In the genomic region with DNA sequence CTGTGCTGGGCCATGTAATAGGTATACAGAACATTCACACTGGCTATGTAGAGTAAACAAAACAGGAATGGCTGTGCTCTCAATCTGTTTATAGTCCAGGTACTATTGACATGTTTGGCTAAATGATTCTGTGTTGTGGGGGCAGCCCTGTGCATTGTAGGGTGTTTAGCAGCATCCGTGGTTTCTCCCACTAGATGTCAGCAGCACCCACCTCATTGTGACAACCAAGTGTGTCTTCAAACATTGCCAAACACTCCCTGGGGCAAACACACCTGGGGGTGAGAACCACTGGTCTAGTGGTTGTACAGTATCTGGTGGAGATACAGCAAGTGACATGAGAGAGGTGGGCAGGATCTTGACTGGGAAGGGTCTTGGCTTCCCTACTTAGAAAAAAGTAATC, we compare ENCODE assay signal across 8 cellular contexts.
DNase-seq lines count a peak whose midpoint lies in the region; ATAC-seq and TF ChIP-seq lines count a peak whose summit lies in the region.

No MANE protein-coding gene starts in this region.

- TF ChIP-seq CTCF in DOHH2 (IDR thresholded peaks at IDR 0.05; ENCODE audit: low read depth, low read length, poor library complexity, severe bottlenecking) (peak; percentile 46), kidney epithelial cell (IDR thresholded peaks at IDR 0.05; ENCODE audit: insufficient read depth, low read length, poor library complexity, severe bottlenecking) (peak; percentile 26), nephron progenitor cell (IDR thresholded peaks at IDR 0.05) (no peak), smooth muscle cell (IDR thresholded peaks at IDR 0.05; ENCODE audit: borderline replicate concordance, insufficient read depth, poor library complexity, severe bottlenecking) (no peak)

- H3K9me3 ChIP-seq in DOHH2 (ENCODE audit: control insufficient read depth, insufficient read depth, low read length): no peaks in the 10 kb centered on the region
- H3K9me3 ChIP-seq in smooth muscle cell (replicated peaks; ENCODE audit: low read depth): no peaks in the 10 kb centered on the region

- H3K36me3 ChIP-seq in DOHH2 (ENCODE audit: control insufficient read depth, low read length): no peaks in the 10 kb centered on the region
- no peaks in the 10 kb centered on the region for H3K36me3 ChIP-seq in kidney epithelial cell (ENCODE audit: control insufficient read depth, insufficient read depth, low read length)
- no peaks in the 10 kb centered on the region for H3K36me3 ChIP-seq in smooth muscle cell (ENCODE audit: low read depth)

- ATAC-seq in GM21360 (IDR thresholded peaks at IDR 0.05; ENCODE audit: unreplicated experiment) (peak; percentile 53), GM19463 (IDR thresholded peaks at IDR 0.05; ENCODE audit: unreplicated experiment) (no peak)

- DNase-seq in RKO (ENCODE audit: low spot score) (peak; percentile 12), kidney epithelial cell (ENCODE audit: low read depth) (no peak), nephron progenitor cell (no peak), smooth muscle cell (lab: John Stamatoyannopoulos, UW; ENCODE audit: unreplicated experiment) (no peak)
- no peak for DNase-seq in stimulated activated naive CD4-positive, alpha-beta T cell (lab: John Stamatoyannopoulos, UW)

- H3K36me3 Mint-ChIP-seq in nephron progenitor cell (ENCODE audit: low read depth): no peaks in the 10 kb centered on the region

- no peaks in the 10 kb centered on the region for H3K9me2 ChIP-seq in DOHH2 (replicated peaks; ENCODE audit: control insufficient read depth, low read length)

- no peak overlapping the region for H3K4me3 Mint-ChIP-seq in nephron progenitor cell

- H3F3A ChIP-seq in DOHH2 (ENCODE audit: control insufficient read depth, insufficient read depth): no peaks in the 10 kb centered on the region
- H3F3A ChIP-seq in smooth muscle cell (ENCODE audit: low read depth): no peaks in the 10 kb centered on the region

- no peaks in the 10 kb centered on the region for H3K4me1 Mint-ChIP-seq in nephron progenitor cell

- peaks cover 32% of the 10 kb centered on the region for H3K27me3 Mint-ChIP-seq in nephron progenitor cell (ENCODE audit: low read depth, poor library complexity)

- H3K27ac Mint-ChIP-seq in nephron progenitor cell: no peak overlapping the region

- WGBS in smooth muscle cell (ENCODE audit: low lambda C conversion rate): 43% methylated on average over 1 of the region's 1 CpG

- H3K27ac ChIP-seq in DOHH2 (ENCODE audit: low read depth, low read length): no peak overlapping the region
- H3K27ac ChIP-seq in smooth muscle cell (ENCODE audit: low read depth): no peak overlapping the region

- H4K20me1 ChIP-seq in DOHH2 (ENCODE audit: control insufficient read depth, insufficient read depth, low read depth, low read length): no peaks in the 10 kb centered on the region
- no peaks in the 10 kb centered on the region for H4K20me1 ChIP-seq in smooth muscle cell (ENCODE audit: low read depth)

- H3K9me3 Mint-ChIP-seq in nephron progenitor cell: no peaks in the 10 kb centered on the region

- no peak overlapping the region for H3K9ac ChIP-seq in smooth muscle cell (ENCODE audit: low read depth)

- H3K79me2 ChIP-seq in DOHH2 (ENCODE audit: control insufficient read depth, low read length): no peaks in the 10 kb centered on the region
- H3K79me2 ChIP-seq in smooth muscle cell (ENCODE audit: low read depth): no peaks in the 10 kb centered on the region

- H3K4me1 ChIP-seq in DOHH2 (ENCODE audit: control insufficient read depth, low read length) (no peaks in the 10 kb centered on the region), smooth muscle cell (ENCODE audit: low read depth) (no peaks in the 10 kb centered on the region)

- H3K4me2 ChIP-seq in DOHH2 (ENCODE audit: low read length): no peak overlapping the region
- H3K4me2 ChIP-seq in smooth muscle cell: no peak overlapping the region

- no peak overlapping the region for H2AFZ ChIP-seq in smooth muscle cell (ENCODE audit: low read depth)

- no peak overlapping the region for H3K4me3 ChIP-seq in DOHH2 (ENCODE audit: low read length)
- no peak overlapping the region for H3K4me3 ChIP-seq in kidney epithelial cell (ENCODE audit: low read depth, low read length)
- no peak overlapping the region for H3K4me3 ChIP-seq in smooth muscle cell

- H3K27me3 ChIP-seq in DOHH2 (ENCODE audit: control insufficient read depth, low read length): no peaks in the 10 kb centered on the region
- no peaks in the 10 kb centered on the region for H3K27me3 ChIP-seq in kidney epithelial cell (ENCODE audit: control insufficient read depth, insufficient read depth, low read length)
- peaks cover 75% of the 10 kb centered on the region for H3K27me3 ChIP-seq in smooth muscle cell (ENCODE audit: low read depth)

Comparison
In these comparisons a context has a peak if more than half of its experiments do, and no peak if none do; other contexts are left out.
1. CTCF ChIP-seq: peak in DOHH2 (single experiment) and kidney epithelial cell (single experiment); none in nephron progenitor cell (single experiment) and smooth muscle cell (single experiment).